ENCODE assay signal across 8 cellular contexts in genomic region chr6:116010400-116011095, GRCh38. TPM values are rescaled to one million over a fixed set of nuclear protein-coding genes. Genes with fewer than 3 reads are reported as not detected.
A peak's percentile ranks its signal among the peaks of the same experiment; 100 is the strongest.
DNase-seq lines count a peak whose midpoint lies in the region; ATAC-seq and TF ChIP-seq lines count a peak whose summit lies in the region.

No MANE protein-coding gene starts in this region.

- no peaks in the 10 kb centered on the region for H3F3A ChIP-seq in neural progenitor cell (ENCODE audit: low read depth)

- WGBS in transverse colon (ENCODE audit: low coverage in 1 of 2), 2 donors, result 54 to 59% methylated on average over 5 of the region's 5 CpGs

- H3K79me2 ChIP-seq in neural progenitor cell (ENCODE audit: low read depth), result no peaks in the 10 kb centered on the region

- no peak for TF ChIP-seq POLR2A in transverse colon (IDR thresholded peaks at IDR 0.05)

- ATAC-seq in GM18907 (IDR thresholded peaks at IDR 0.05; ENCODE audit: unreplicated experiment) (peak; percentile 44), HG03469 (IDR thresholded peaks at IDR 0.05; ENCODE audit: unreplicated experiment) (peak; percentile 32)

- no peaks in the 10 kb centered on the region for H3K9me3 ChIP-seq in neural progenitor cell (ENCODE audit: low read depth)
- H3K9me3 ChIP-seq in transverse colon, result no peaks in the 10 kb centered on the region

- peaks cover 7% of the 10 kb centered on the region for H3K4me1 Mint-ChIP-seq in CD14-positive monocyte
- H3K4me1 Mint-ChIP-seq in neural progenitor cell, result peaks cover 2% of the 10 kb centered on the region

- no peak overlapping the region for H3K27ac Mint-ChIP-seq in CD14-positive monocyte
- H3K27ac Mint-ChIP-seq in neural progenitor cell, result no peak overlapping the region

- DNase-seq in CD14-positive monocyte (ENCODE audit: low spot score) (no peak), NOMO-1 treated with DMSO at 0.1 percent for 48 hours (lab: John Stamatoyannopoulos, UW; ENCODE audit: unreplicated experiment) (peak; percentile 46), fibroblast of pulmonary artery (ENCODE audit: low read depth) (peak; percentile 85), neural progenitor cell (ENCODE audit: low spot score) (peak; percentile 75), transverse colon (peak; percentile 78)
- DNase-seq in activated T-cell treated with anti-CD3 and anti-CD28 coated beads, Interleukin-2, amount 50 U/mL, for 1 hour, result peak; percentile 43

- intact Hi-C loops in CD14-positive monocyte (cut with micrococcal nuclease) (no loop called here), transverse colon (cut with DNase I; ENCODE audit: low total_unique reads) (no loop called here)

- no peak overlapping the region for H3K4me3 Mint-ChIP-seq in CD14-positive monocyte
- H3K4me3 Mint-ChIP-seq in neural progenitor cell, result no peak overlapping the region

- H3K4me3 ChIP-seq in fibroblast of pulmonary artery (replicated peaks; ENCODE audit: low read depth, low read length) (no peak overlapping the region), neural progenitor cell (no peak overlapping the region), transverse colon (no peak overlapping the region)

- H3K9me3 Mint-ChIP-seq in CD14-positive monocyte (peaks cover 0 to 2% (median 0%) of the 10 kb centered on the region in 7 donors), neural progenitor cell (no peaks in the 10 kb centered on the region)

- in situ Hi-C loops in transverse colon (cut with MboI; ENCODE audit: low pct_ligation_motif_present in 1 of 4, low pct_unique_long_range_greater_than_20kb in 1 of 4, low sequenced_read_pairs in 3 of 4), result loop anchor here in 2 of 4 donors (5.0 to 10.0 kb wide), 2 partner anchors 84 to 87 kb away; no protein-coding TSS in a partner anchor

- no peak overlapping the region for H3K4me2 ChIP-seq in neural progenitor cell

- TF ChIP-seq CTCF in CD14-positive monocyte (IDR thresholded peaks at IDR 0.05), result peak; percentile 77
- TF ChIP-seq CTCF in fibroblast of pulmonary artery (IDR thresholded peaks at IDR 0.05; ENCODE audit: low read length, missing control alignments), result peak; percentile 91
- peak; percentile 87 for TF ChIP-seq CTCF in neural progenitor cell (IDR thresholded peaks at IDR 0.05)
- peak; percentile 73 to 82 (median 82) for TF ChIP-seq CTCF in transverse colon (IDR thresholded peaks at IDR 0.05)

- no peaks in the 10 kb centered on the region for H4K20me1 ChIP-seq in neural progenitor cell (ENCODE audit: low read depth)

- H3K9ac ChIP-seq in neural progenitor cell, result no peak overlapping the region

- H3K27me3 ChIP-seq in neural progenitor cell, result no peaks in the 10 kb centered on the region
- no peaks in the 10 kb centered on the region for H3K27me3 ChIP-seq in transverse colon

- H3K27ac ChIP-seq in neural progenitor cell (no peak overlapping the region), transverse colon (no peak overlapping the region)

- TF ChIP-seq EP300 in transverse colon (IDR thresholded peaks at IDR 0.05; ENCODE audit: low read depth), result no peak

- H3K36me3 Mint-ChIP-seq in CD14-positive monocyte (no peaks in the 10 kb centered on the region), neural progenitor cell (no peaks in the 10 kb centered on the region)

- H2AFZ ChIP-seq in neural progenitor cell (replicated peaks), result peak overlapping the region; percentile 26

- peaks cover 0 to 1% (median 0%) of the 10 kb centered on the region in 3 donors for H3K27me3 Mint-ChIP-seq in CD14-positive monocyte (ENCODE audit: low read depth in 3 of 3)
- H3K27me3 Mint-ChIP-seq in neural progenitor cell (ENCODE audit: insufficient read depth, low read depth), result peaks cover under 1% of the 10 kb centered on the region

- H3K36me3 ChIP-seq in neural progenitor cell, result no peaks in the 10 kb centered on the region
- H3K36me3 ChIP-seq in transverse colon, result no peaks in the 10 kb centered on the region

- no peaks in the 10 kb centered on the region for H3K4me1 ChIP-seq in neural progenitor cell
- peaks cover 0 to 52% (median 29%) of the 10 kb centered on the region in 4 donors for H3K4me1 ChIP-seq in transverse colon

RNA-seq across cellular contexts. Expression of gene FRK, which starts 50.1 kb away (rescaled TPM):
- polyA plus RNA-seq in CD14-positive monocyte, result not detected
- total RNA-seq in neural progenitor cell (ENCODE audit: low replicate concordance) (0.11 and 0.15 TPM in 2 replicates), transverse colon (10 to 100 TPM; 13.3 to 25.4 (median 18.9) TPM)

Comparison
In these comparisons a context has a peak if more than half of its experiments do, and no peak if none do; other contexts are left out.
1. RNA of gene FRK, which starts 50.1 kb away (total RNA-seq): 13.3 to 25.4 TPM in transverse colon; 0.11 to 0.15 TPM in neural progenitor cell; every median in the first group is over 10 times any median in the second.
2. Peak in every context shown above with its lines, with median percentiles within 50 percentile points of each other: CTCF ChIP-seq.